Comparison of ENCODE assay signal across 1 cellular context in genomic region chr7:16260236-16260728, GRCh38.
TF ChIP-seq lines count a peak whose summit lies in the region.

No MANE protein-coding gene starts in this region.

TF ChIP-seq in K562, 482 proteins besides CTCF, POLR2A, EP300 and RAD21 (continued from another document):
- TF ChIP-seq MGA (IDR thresholded peaks at IDR 0.05) (no peak), HNRNPK (IDR thresholded peaks at IDR 0.05; ENCODE audit: low read depth, low read length, poor library complexity, severe bottlenecking) (no peak), ZNF282 (CRISPR knock-in tag; IDR thresholded peaks at IDR 0.05) (no peak), ZFP36 (IDR thresholded peaks at IDR 0.05; ENCODE audit: low read depth, low read length, partially characterized antibody) (no peak), ZNF639 (CRISPR knock-in tag; conservative IDR thresholded peaks at IDR 0.05 in 1 of 2, IDR thresholded peaks at IDR 0.05 in 1 of 2) (no peak), COPS2 (conservative IDR thresholded peaks at IDR 0.05) (no peak)
TF ChIP-seq in K562: peak in this region for 61.
